10 cellular contexts compared by ENCODE assay signal in the genomic region with DNA sequence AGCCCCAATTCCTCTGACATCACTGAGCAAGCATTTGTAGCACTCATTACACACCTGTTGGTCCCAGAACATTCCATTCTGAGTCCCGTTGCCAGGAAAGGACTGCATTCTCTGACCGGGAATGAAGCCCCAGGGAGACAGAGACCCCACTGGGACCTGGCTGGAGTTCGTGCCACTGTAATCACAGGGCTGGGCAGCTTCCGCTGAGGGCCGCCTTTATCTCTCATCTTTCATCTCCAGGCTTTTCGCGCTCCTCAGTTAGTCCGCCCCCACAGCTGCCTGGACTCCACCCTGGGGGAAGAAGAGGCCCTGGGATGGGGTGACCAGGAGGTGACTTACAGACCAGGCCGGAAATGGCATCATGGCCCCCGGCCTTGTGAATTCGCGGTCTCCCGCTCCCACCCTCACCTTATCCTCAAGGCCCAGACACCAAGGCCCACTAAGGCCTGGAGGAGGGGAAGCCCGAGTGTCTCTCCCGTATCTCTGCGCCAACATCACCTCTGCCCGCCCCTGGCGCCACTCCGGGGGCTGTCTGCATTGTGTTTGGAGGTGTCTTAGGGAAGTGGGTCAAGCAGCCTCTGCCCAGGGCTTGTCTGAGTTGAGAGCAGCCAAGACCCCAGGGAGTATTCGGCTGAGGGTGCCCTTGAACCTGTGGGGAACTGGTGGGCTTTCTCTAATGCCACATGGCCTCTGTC.
A peak's percentile ranks its signal among the peaks of the same experiment; 100 is the strongest.
DNase-seq lines count a peak whose midpoint lies in the region; ATAC-seq and TF ChIP-seq lines count a peak whose summit lies in the region.
"Had no signal": no experiment of that assay in that cellular context is flagged by ENCODE, and none has a peak within 500 bp of the region (broad histone marks: within the 10 kb centered on the region; RNA-seq: fewer than 3 reads in every experiment).

No MANE protein-coding gene starts in this region.

- WGBS in endodermal cell (ENCODE audit: insufficient coverage in 1 of 2, insufficient read length in 1 of 2), 2 experiments, result 88 to 93% methylated on average over 2 to 20 of the region's 20 CpGs

- no peaks in the 10 kb centered on the region for H3K36me3 ChIP-seq in endodermal cell (ENCODE audit: control insufficient read depth, insufficient read depth, low read length)
- H3K36me3 ChIP-seq: thoracic aorta had no signal

- no peak for ATAC-seq in HG03342 (IDR thresholded peaks at IDR 0.05; ENCODE audit: unreplicated experiment)

- H3K36me3 Mint-ChIP-seq in endodermal cell (ENCODE audit: low read depth), result no peaks in the 10 kb centered on the region

- no peaks in the 10 kb centered on the region for H3K4me1 ChIP-seq in endodermal cell (ENCODE audit: control insufficient read depth, insufficient read depth, low read length)

- DNase-seq in DMS53 treated with DMSO at 0.1 percent for 48 hours (lab: John Stamatoyannopoulos, UW; ENCODE audit: unreplicated experiment), result peak; percentile 30
- DNase-seq in OCI-M2 (lab: John Stamatoyannopoulos, UW; ENCODE audit: unreplicated experiment), result peak; percentile 79
- peak; percentile 55 for DNase-seq in endodermal cell
- peak; percentile 39 for DNase-seq in myocyte (ENCODE audit: low read depth)
- no peak for DNase-seq in T1000 (lab: John Stamatoyannopoulos, UW)
- DNase-seq in NCI-H1417 treated with DMSO at 0.1 percent for 48 hours (lab: John Stamatoyannopoulos, UW), result no peak
- no peak for DNase-seq in Ammon's horn (ENCODE audit: low spot score)
- DNase-seq: activated CD4-positive, alpha-beta T cell treated with anti-CD3 and anti-CD28 coated beads, Interleukin-2, amount 50 U/mL, for 4 hours had no signal

- peaks cover 6% of the 10 kb centered on the region for H3K4me1 Mint-ChIP-seq in endodermal cell

- H3K27ac ChIP-seq in endodermal cell (ENCODE audit: low read depth, low read length), result no peak overlapping the region
- H3K27ac ChIP-seq: thoracic aorta had no signal

- no peaks in the 10 kb centered on the region for H3K27me3 Mint-ChIP-seq in endodermal cell (ENCODE audit: insufficient read depth)

- H3K27me3 ChIP-seq in endodermal cell (ENCODE audit: control insufficient read depth, insufficient read depth, low read length, poor library complexity, severe bottlenecking), result no peaks in the 10 kb centered on the region

- H3K4me3 Mint-ChIP-seq in endodermal cell, result no peak overlapping the region

- no peaks in the 10 kb centered on the region for H3K9me3 ChIP-seq in endodermal cell (ENCODE audit: control insufficient read depth, low read length)
- H3K9me3 ChIP-seq: thoracic aorta had no signal

- peak overlapping the region; percentile 61 for H3K27ac Mint-ChIP-seq in endodermal cell

- H3K4me3 ChIP-seq in endodermal cell (ENCODE audit: low read length), result no peak overlapping the region
- H3K4me3 ChIP-seq: thoracic aorta had no signal

- no peak for TF ChIP-seq CTCF in endodermal cell (conservative IDR thresholded peaks at IDR 0.05)

- H3K9me3 Mint-ChIP-seq in endodermal cell, result no peaks in the 10 kb centered on the region

- no peak overlapping the region for H3K9ac ChIP-seq in endodermal cell (ENCODE audit: extremely low read depth, low read length, poor library complexity, severe bottlenecking)

Comparison
In these comparisons a context has a peak if more than half of its experiments do, and no peak if none do; other contexts are left out.
1. DNase-seq: peak in DMS53 treated with DMSO at 0.1 percent for 48 hours (single experiment), OCI-M2 (single experiment), endodermal cell (single experiment) and myocyte (single experiment); none in T1000 (single experiment), NCI-H1417 treated with DMSO at 0.1 percent for 48 hours (single experiment) and Ammon's horn (single experiment).